In the genomic region with DNA sequence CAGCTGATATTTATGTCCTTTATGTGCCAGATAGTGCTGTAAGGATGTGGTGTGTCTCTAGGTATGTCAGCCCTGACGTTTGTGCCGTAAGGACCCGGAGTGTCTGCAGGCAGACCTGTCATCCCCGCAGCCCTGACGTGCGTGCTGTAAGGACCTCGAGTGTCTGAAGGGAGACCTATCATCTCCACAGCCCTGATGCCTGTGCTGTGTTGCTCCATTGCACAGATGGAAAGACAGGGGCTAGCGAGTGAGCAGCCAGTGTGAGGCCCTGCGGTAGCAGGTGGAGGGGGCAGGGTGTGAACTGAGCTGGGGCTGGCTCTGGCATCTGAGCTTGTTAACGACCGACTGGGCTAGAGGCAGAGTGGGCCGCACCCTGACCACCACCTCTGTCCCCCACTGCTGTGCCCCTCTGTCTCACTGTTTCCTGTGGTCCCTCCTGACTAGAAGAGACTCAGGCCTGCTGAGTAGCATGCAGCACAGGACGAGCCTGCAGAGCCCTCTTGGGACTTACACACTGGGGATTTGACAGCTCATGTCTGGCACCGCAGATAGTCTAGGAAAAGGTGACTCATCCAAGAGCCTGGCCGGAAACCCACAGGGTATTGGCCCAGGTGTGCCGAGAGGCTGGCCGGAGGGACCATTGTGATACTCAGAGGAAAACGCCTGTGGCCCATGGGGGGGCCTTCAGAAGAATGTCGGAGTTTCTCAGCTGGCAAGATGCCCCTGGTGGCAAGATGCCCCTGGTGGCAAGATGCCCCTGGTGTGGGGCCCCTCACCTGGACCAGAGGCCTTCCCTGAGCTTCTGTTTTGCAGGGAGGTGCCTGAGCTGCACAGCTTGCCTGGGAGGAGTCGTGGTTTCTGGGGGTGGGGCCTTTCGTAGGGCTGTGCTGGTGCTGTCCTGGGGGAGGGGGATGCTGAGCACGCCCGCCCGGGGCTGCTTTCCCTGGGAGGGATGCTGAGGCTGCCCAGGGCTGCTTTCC, we compare ENCODE assay signal across 1 cellular context.
TF ChIP-seq lines count a peak whose summit lies in the region.

No MANE protein-coding gene starts in this region.

TF ChIP-seq in HepG2, 621 proteins besides CTCF, POLR2A, EP300 and RAD21 (continued from another document and continues in another):
- TF ChIP-seq ZNF468 (CRISPR knock-in tag; IDR thresholded peaks at IDR 0.05): no peak
- TF ChIP-seq, protein P1, sequence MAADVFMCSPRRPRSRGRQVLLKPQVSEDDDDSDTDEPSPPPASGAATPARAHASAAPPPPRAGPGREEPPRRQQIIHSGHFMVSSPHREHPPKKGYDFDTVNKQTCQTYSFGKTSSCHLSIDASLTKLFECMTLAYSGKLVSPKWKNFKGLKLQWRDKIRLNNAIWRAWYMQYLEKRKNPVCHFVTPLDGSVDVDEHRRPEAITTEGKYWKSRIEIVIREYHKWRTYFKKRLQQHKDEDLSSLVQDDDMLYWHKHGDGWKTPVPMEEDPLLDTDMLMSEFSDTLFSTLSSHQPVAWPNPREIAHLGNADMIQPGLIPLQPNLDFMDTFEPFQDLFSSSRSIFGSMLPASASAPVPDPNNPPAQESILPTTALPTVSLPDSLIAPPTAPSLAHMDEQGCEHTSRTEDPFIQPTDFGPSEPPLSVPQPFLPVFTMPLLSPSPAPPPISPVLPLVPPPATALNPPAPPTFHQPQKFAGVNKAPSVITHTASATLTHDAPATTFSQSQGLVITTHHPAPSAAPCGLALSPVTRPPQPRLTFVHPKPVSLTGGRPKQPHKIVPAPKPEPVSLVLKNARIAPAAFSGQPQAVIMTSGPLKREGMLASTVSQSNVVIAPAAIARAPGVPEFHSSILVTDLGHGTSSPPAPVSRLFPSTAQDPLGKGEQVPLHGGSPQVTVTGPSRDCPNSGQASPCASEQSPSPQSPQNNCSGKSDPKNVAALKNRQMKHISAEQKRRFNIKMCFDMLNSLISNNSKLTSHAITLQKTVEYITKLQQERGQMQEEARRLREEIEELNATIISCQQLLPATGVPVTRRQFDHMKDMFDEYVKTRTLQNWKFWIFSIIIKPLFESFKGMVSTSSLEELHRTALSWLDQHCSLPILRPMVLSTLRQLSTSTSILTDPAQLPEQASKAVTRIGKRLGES (CRISPR knock-in tag; IDR thresholded peaks at IDR 0.05; ENCODE audit: borderline replicate concordance): no peak
- TF ChIP-seq, protein P2, sequence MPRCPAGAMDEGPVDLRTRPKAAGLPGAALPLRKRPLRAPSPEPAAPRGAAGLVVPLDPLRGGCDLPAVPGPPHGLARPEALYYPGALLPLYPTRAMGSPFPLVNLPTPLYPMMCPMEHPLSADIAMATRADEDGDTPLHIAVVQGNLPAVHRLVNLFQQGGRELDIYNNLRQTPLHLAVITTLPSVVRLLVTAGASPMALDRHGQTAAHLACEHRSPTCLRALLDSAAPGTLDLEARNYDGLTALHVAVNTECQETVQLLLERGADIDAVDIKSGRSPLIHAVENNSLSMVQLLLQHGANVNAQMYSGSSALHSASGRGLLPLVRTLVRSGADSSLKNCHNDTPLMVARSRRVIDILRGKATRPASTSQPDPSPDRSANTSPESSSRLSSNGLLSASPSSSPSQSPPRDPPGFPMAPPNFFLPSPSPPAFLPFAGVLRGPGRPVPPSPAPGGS (CRISPR knock-in tag; IDR thresholded peaks at IDR 0.05): no peak
- no peak for TF ChIP-seq SMARCE1 (IDR thresholded peaks at IDR 0.05; ENCODE audit: borderline replicate concordance)
- TF ChIP-seq POLR2AphosphoS5 (IDR thresholded peaks at IDR 0.05; ENCODE audit: low read depth, low read length): no peak
- no peak for TF ChIP-seq ZNF207 (IDR thresholded peaks at IDR 0.05; ENCODE audit: borderline replicate concordance)
- TF ChIP-seq, protein P3, sequence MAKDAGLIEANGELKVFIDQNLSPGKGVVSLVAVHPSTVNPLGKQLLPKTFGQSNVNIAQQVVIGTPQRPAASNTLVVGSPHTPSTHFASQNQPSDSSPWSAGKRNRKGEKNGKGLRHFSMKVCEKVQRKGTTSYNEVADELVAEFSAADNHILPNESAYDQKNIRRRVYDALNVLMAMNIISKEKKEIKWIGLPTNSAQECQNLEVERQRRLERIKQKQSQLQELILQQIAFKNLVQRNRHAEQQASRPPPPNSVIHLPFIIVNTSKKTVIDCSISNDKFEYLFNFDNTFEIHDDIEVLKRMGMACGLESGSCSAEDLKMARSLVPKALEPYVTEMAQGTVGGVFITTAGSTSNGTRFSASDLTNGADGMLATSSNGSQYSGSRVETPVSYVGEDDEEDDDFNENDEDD (CRISPR knock-in tag; IDR thresholded peaks at IDR 0.05; ENCODE audit: borderline replicate concordance): no peak
- no peak for TF ChIP-seq ELF4 (CRISPR knock-in tag; IDR thresholded peaks at IDR 0.05; ENCODE audit: borderline replicate concordance)
- TF ChIP-seq ZNF713 (CRISPR knock-in tag; IDR thresholded peaks at IDR 0.05): no peak
- no peak for TF ChIP-seq ZNF230 (CRISPR knock-in tag; IDR thresholded peaks at IDR 0.05)
- TF ChIP-seq, protein P4, sequence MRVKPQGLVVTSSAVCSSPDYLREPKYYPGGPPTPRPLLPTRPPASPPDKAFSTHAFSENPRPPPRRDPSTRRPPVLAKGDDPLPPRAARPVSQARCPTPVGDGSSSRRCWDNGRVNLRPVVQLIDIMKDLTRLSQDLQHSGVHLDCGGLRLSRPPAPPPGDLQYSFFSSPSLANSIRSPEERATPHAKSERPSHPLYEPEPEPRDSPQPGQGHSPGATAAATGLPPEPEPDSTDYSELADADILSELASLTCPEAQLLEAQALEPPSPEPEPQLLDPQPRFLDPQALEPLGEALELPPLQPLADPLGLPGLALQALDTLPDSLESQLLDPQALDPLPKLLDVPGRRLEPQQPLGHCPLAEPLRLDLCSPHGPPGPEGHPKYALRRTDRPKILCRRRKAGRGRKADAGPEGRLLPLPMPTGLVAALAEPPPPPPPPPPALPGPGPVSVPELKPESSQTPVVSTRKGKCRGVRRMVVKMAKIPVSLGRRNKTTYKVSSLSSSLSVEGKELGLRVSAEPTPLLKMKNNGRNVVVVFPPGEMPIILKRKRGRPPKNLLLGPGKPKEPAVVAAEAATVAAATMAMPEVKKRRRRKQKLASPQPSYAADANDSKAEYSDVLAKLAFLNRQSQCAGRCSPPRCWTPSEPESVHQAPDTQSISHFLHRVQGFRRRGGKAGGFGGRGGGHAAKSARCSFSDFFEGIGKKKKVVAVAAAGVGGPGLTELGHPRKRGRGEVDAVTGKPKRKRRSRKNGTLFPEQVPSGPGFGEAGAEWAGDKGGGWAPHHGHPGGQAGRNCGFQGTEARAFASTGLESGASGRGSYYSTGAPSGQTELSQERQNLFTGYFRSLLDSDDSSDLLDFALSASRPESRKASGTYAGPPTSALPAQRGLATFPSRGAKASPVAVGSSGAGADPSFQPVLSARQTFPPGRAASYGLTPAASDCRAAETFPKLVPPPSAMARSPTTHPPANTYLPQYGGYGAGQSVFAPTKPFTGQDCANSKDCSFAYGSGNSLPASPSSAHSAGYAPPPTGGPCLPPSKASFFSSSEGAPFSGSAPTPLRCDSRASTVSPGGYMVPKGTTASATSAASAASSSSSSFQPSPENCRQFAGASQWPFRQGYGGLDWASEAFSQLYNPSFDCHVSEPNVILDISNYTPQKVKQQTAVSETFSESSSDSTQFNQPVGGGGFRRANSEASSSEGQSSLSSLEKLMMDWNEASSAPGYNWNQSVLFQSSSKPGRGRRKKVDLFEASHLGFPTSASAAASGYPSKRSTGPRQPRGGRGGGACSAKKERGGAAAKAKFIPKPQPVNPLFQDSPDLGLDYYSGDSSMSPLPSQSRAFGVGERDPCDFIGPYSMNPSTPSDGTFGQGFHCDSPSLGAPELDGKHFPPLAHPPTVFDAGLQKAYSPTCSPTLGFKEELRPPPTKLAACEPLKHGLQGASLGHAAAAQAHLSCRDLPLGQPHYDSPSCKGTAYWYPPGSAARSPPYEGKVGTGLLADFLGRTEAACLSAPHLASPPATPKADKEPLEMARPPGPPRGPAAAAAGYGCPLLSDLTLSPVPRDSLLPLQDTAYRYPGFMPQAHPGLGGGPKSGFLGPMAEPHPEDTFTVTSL (CRISPR knock-in tag; IDR thresholded peaks at IDR 0.05; ENCODE audit: borderline replicate concordance): no peak
- TF ChIP-seq MAZ (IDR thresholded peaks at IDR 0.05; ENCODE audit: borderline replicate concordance, low read depth, low read length): no peak
- TF ChIP-seq MAZ (CRISPR knock-in tag; IDR thresholded peaks at IDR 0.05; ENCODE audit: low read depth): no peak
- TF ChIP-seq ZNF24 (IDR thresholded peaks at IDR 0.05): no peak
- TF ChIP-seq SAP130 (CRISPR knock-in tag; IDR thresholded peaks at IDR 0.05; ENCODE audit: low read depth): peak; percentile 53
- TF ChIP-seq SP4 (CRISPR knock-in tag; IDR thresholded peaks at IDR 0.05): no peak
- peak; percentile 58 for TF ChIP-seq XRCC5 (optimal IDR thresholded peaks at IDR 0.05; ENCODE audit: low read length)
- TF ChIP-seq HNRNPL (IDR thresholded peaks at IDR 0.05; ENCODE audit: low read depth, low read length): peak; percentile 79; the same call in 1 of the 2 replicates
- 0 out of 3 replicates have a peak, but pooled peaks have one; percentile 19 for TF ChIP-seq MXI1 (IDR thresholded peaks at IDR 0.05; ENCODE audit: borderline replicate concordance, low read depth, low read length)
- TF ChIP-seq, protein P5, sequence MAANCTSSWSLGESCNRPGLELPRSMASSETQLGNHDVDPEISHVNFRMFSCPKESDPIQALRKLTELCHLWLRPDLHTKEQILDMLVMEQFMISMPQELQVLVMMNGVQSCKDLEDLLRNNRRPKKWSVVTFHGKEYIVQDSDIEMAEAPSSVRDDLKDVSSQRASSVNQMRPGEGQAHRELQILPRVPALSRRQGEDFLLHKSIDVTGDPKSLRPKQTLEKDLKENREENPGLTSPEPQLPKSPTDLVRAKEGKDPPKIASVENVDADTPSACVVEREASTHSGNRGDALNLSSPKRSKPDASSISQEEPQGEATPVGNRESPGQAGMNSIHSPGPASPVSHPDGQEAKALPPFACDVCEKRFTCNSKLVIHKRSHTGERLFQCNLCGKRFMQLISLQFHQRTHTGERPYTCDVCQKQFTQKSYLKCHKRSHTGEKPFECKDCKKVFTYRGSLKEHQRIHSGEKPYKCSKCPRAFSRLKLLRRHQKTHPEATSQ (CRISPR knock-in tag; IDR thresholded peaks at IDR 0.05; ENCODE audit: borderline replicate concordance): no peak
- TF ChIP-seq ZNF776 (CRISPR knock-in tag; IDR thresholded peaks at IDR 0.05): no peak
- TF ChIP-seq, protein P6, sequence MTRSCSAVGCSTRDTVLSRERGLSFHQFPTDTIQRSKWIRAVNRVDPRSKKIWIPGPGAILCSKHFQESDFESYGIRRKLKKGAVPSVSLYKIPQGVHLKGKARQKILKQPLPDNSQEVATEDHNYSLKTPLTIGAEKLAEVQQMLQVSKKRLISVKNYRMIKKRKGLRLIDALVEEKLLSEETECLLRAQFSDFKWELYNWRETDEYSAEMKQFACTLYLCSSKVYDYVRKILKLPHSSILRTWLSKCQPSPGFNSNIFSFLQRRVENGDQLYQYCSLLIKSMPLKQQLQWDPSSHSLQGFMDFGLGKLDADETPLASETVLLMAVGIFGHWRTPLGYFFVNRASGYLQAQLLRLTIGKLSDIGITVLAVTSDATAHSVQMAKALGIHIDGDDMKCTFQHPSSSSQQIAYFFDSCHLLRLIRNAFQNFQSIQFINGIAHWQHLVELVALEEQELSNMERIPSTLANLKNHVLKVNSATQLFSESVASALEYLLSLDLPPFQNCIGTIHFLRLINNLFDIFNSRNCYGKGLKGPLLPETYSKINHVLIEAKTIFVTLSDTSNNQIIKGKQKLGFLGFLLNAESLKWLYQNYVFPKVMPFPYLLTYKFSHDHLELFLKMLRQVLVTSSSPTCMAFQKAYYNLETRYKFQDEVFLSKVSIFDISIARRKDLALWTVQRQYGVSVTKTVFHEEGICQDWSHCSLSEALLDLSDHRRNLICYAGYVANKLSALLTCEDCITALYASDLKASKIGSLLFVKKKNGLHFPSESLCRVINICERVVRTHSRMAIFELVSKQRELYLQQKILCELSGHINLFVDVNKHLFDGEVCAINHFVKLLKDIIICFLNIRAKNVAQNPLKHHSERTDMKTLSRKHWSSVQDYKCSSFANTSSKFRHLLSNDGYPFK (CRISPR knock-in tag; IDR thresholded peaks at IDR 0.05; ENCODE audit: borderline replicate concordance): no peak
- TF ChIP-seq ZNF790 (CRISPR knock-in tag; IDR thresholded peaks at IDR 0.05; ENCODE audit: borderline replicate concordance): no peak
- TF ChIP-seq, protein P7, sequence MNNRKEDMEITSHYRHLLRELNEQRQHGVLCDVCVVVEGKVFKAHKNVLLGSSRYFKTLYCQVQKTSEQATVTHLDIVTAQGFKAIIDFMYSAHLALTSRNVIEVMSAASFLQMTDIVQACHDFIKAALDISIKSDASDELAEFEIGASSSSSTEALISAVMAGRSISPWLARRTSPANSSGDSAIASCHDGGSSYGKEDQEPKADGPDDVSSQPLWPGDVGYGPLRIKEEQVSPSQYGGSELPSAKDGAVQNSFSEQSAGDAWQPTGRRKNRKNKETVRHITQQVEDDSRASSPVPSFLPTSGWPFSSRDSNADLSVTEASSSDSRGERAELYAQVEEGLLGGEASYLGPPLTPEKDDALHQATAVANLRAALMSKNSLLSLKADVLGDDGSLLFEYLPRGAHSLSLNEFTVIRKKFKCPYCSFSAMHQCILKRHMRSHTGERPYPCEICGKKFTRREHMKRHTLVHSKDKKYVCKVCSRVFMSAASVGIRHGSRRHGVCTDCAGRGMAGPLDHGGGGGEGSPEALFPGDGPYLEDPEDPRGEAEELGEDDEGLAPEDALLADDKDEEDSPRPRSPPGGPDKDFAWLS (CRISPR knock-in tag; IDR thresholded peaks at IDR 0.05; ENCODE audit: borderline replicate concordance): no peak
- no peak for TF ChIP-seq ZNF205 (CRISPR knock-in tag; IDR thresholded peaks at IDR 0.05)
- TF ChIP-seq ZNF629 (CRISPR knock-in tag; conservative IDR thresholded peaks at IDR 0.05): peak; percentile 79
- no peak for TF ChIP-seq NONO (IDR thresholded peaks at IDR 0.05)
- no peak for TF ChIP-seq NONO (CRISPR knock-in tag; conservative IDR thresholded peaks at IDR 0.05)
- TF ChIP-seq, protein P8, sequence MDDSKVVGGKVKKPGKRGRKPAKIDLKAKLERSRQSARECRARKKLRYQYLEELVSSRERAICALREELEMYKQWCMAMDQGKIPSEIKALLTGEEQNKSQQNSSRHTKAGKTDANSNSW (CRISPR knock-in tag; IDR thresholded peaks at IDR 0.05; ENCODE audit: borderline replicate concordance): no peak
- TF ChIP-seq ETV5 (CRISPR knock-in tag; IDR thresholded peaks at IDR 0.05; ENCODE audit: borderline replicate concordance): peak; percentile 36; the same call in 1 of the 2 replicates
- no peak for TF ChIP-seq ZNF350 (CRISPR knock-in tag; IDR thresholded peaks at IDR 0.05; ENCODE audit: borderline replicate concordance, low read depth)
